Comparison of ENCODE assay signal across 23 cellular contexts in genomic region chr10:64313967-64314366, GRCh38.
DNase-seq lines count a peak whose midpoint lies in the region; ATAC-seq, FAIRE-seq and TF ChIP-seq lines count a peak whose summit lies in the region.
"Had no signal": no experiment of that assay in that cellular context is flagged by ENCODE, and none has a peak within 500 bp of the region (broad histone marks: within the 10 kb centered on the region; RNA-seq: fewer than 3 reads in every experiment).

No MANE protein-coding gene starts in this region.

- no peak overlapping the region for H3K27ac ChIP-seq in right lobe of liver
- no peak overlapping the region for H3K27ac ChIP-seq in HepG2 (ENCODE audit: extremely low read length, insufficient read depth, low read length)
- no peak overlapping the region for H3K27ac ChIP-seq in colonic mucosa
- H3K27ac ChIP-seq: 22Rv1; A549; BLaER1 treated with 17β-estradiol and CSF1 and Interleukin-3, amounts not matched to agents 10 nM and 100 nM; C4-2B had no signal

- H4K20me1 ChIP-seq in HepG2 (ENCODE audit: insufficient read depth, low read length) = no peaks in the 10 kb centered on the region
- H4K20me1 ChIP-seq: BLaER1 treated with 17β-estradiol and CSF1 and Interleukin-3, amounts not matched to agents 10 nM and 100 nM had no signal

- H3K4me2 ChIP-seq in HepG2 (ENCODE audit: low read depth, low read length) = no peak overlapping the region
- H3K4me2 ChIP-seq: A549; BLaER1 treated with 17β-estradiol and CSF1 and Interleukin-3, amounts not matched to agents 10 nM and 100 nM had no signal

- POLR2A ChIA-PET in HepG2 (lab: Yijun Ruan, JAX) = no interaction called here

- no peaks in the 10 kb centered on the region for H3K79me2 ChIP-seq in HepG2 (ENCODE audit: insufficient read depth, low read length)

- TF ChIP-seq RAD21 in HepG2 (CRISPR knock-in tag; IDR thresholded peaks at IDR 0.05) = no peak

- TF ChIP-seq CTCF in right lobe of liver (IDR thresholded peaks at IDR 0.05) (no peak), HepG2 (CRISPR knock-in tag; IDR thresholded peaks at IDR 0.05) (no peak), progenitor cell of endocrine pancreas (IDR thresholded peaks at IDR 0.05; ENCODE audit: unreplicated experiment) (no peak), colonic mucosa (IDR thresholded peaks at IDR 0.05) (no peak)

- CTCF ChIA-PET in HepG2 (lab: Yijun Ruan, JAX; ENCODE audit: low intra/inter-chr PET ratio, low total read pairs) = no interaction called here

- H3K9me3 Mint-ChIP-seq in progenitor cell of endocrine pancreas (ENCODE audit: low read depth) = no peaks in the 10 kb centered on the region

- no TSS peak for BruUV-seq in HepG2 (replicated peaks; lab: Mats Ljungman, UMichigan)

- DNase-seq in right lobe of liver = no peak
- DNase-seq in HepG2 (ENCODE audit: low spot score) = no peak
- no peak for DNase-seq in left lobe of liver (ENCODE audit: low spot score)
- no peak for DNase-seq in progenitor cell of endocrine pancreas (ENCODE audit: low spot score, unreplicated experiment)
- DNase-seq in NCI-H2107 treated with DMSO at 0.1 percent for 48 hours (lab: John Stamatoyannopoulos, UW; ENCODE audit: unreplicated experiment) = no peak
- DNase-seq in colonic mucosa = no peak
- DNase-seq: AML-193; Caco-2; Calu3; CD4-positive, alpha-beta T cell; CD8-positive, alpha-beta T cell; DND-41; EL; GDM1 had no signal

- H3K27ac Mint-ChIP-seq in progenitor cell of endocrine pancreas = peak overlapping the region; percentile 75
- H3K27ac Mint-ChIP-seq: B cell; CD4-positive, alpha-beta T cell; CD8-positive, alpha-beta T cell had no signal

- TF ChIP-seq EP300 in HepG2 (IDR thresholded peaks at IDR 0.05; ENCODE audit: low read depth in 2 of 2, low read length in 2 of 2) = no peak
- no peak for TF ChIP-seq EP300 in HepG2 (CRISPR knock-in tag; IDR thresholded peaks at IDR 0.05; ENCODE audit: borderline replicate concordance)

- intact Hi-C loops in right lobe of liver (cut with DNase I) (no loop called here), HepG2 (cut with micrococcal nuclease; ENCODE audit: unreplicated experiment) (no loop called here), colonic mucosa (cut with DNase I) (no loop called here)

- no peak overlapping the region for H2AFZ ChIP-seq in HepG2 (ENCODE audit: low read length)

- WGBS in right lobe of liver (ENCODE audit: insufficient coverage, low coverage, low lambda C conversion rate, missing lambda C conversion rate) = 39% methylated on average over 2 of the region's 2 CpGs
- 3% methylated on average over 2 of the region's 2 CpGs for WGBS in HepG2 (ENCODE audit: low lambda C conversion rate)

- H3K27me3 Mint-ChIP-seq in progenitor cell of endocrine pancreas = no peaks in the 10 kb centered on the region
- H3K27me3 Mint-ChIP-seq: B cell; CD4-positive, alpha-beta T cell had no signal

- in situ Hi-C loops in HepG2 (cut with HindIII; ENCODE audit: extremely low pct_ligation_motif_present, low pct_unique_long_range_greater_than_20kb) = no loop called here

- H3K4me3 ChIP-seq in right lobe of liver (no peak overlapping the region), HepG2 (replicated peaks in 1 of 3; ENCODE audit: insufficient read depth in 1 of 3, low read depth in 2 of 3, low read length in 3 of 3) (no peak overlapping the region), colonic mucosa (no peak overlapping the region)
- H3K4me3 ChIP-seq: A549; BLaER1 treated with 17β-estradiol and CSF1 and Interleukin-3, amounts not matched to agents 10 nM and 100 nM; GM12878 had no signal

- ATAC-seq in right lobe of liver (peak; percentile 24 to 65 (median 64)), HepG2 (no peak), left lobe of liver (peak; percentile 50)
- ATAC-seq: A549; CD8-positive, alpha-beta T cell; GM12878 had no signal

- no peak overlapping the region for H3K4me3 Mint-ChIP-seq in progenitor cell of endocrine pancreas (ENCODE audit: low read depth)
- H3K4me3 Mint-ChIP-seq: B cell; CD4-positive, alpha-beta T cell; CD8-positive, alpha-beta T cell had no signal

- FAIRE-seq in HepG2 (lab: Jason Lieb, UNC) = no peak
- FAIRE-seq: A549, D721Med, GM12878, GM12892, GM18507 had no signal

- H3K4me1 ChIP-seq in right lobe of liver = peaks cover 0 to 5% (median 0%) of the 10 kb centered on the region in 4 donors
- H3K4me1 ChIP-seq in HepG2 (ENCODE audit: insufficient read depth, low read length) = no peaks in the 10 kb centered on the region
- no peaks in the 10 kb centered on the region for H3K4me1 ChIP-seq in colonic mucosa
- H3K4me1 ChIP-seq: A549; BLaER1 treated with 17β-estradiol and CSF1 and Interleukin-3, amounts not matched to agents 10 nM and 100 nM; Caco-2 had no signal

- no peak overlapping the region for H3K9ac ChIP-seq in HepG2 (ENCODE audit: insufficient read depth, low read depth, low read length)
- H3K9ac ChIP-seq in colonic mucosa (ENCODE audit: low read depth in 2 of 2, low read length in 2 of 2) = no peak overlapping the region
- H3K9ac ChIP-seq: BLaER1 treated with 17β-estradiol and CSF1 and Interleukin-3, amounts not matched to agents 10 nM and 100 nM had no signal

- H3K36me3 ChIP-seq in right lobe of liver (no peaks in the 10 kb centered on the region), HepG2 (replicated peaks in 1 of 2; ENCODE audit: control insufficient read depth in 1 of 2, insufficient read depth in 2 of 2, low read length in 2 of 2) (no peaks in the 10 kb centered on the region), colonic mucosa (no peaks in the 10 kb centered on the region)
- H3K36me3 ChIP-seq: BLaER1 treated with 17β-estradiol and CSF1 and Interleukin-3, amounts not matched to agents 10 nM and 100 nM had no signal

- H3K9me3 ChIP-seq in right lobe of liver = no peaks in the 10 kb centered on the region
- H3K9me3 ChIP-seq in HepG2 (ENCODE audit: low read length) = no peaks in the 10 kb centered on the region
- no peaks in the 10 kb centered on the region for H3K9me3 ChIP-seq in colonic mucosa
- H3K9me3 ChIP-seq: A549; BLaER1 treated with 17β-estradiol and CSF1 and Interleukin-3, amounts not matched to agents 10 nM and 100 nM; Caco-2 had no signal

- H3K27me3 ChIP-seq in right lobe of liver (no peaks in the 10 kb centered on the region), HepG2 (ENCODE audit: control insufficient read depth in 1 of 2, insufficient read depth in 2 of 2, low read length in 2 of 2) (no peaks in the 10 kb centered on the region), colonic mucosa (no peaks in the 10 kb centered on the region)
- H3K27me3 ChIP-seq: BLaER1 treated with 17β-estradiol and CSF1 and Interleukin-3, amounts not matched to agents 10 nM and 100 nM had no signal

- no peak for TF ChIP-seq POLR2A in right lobe of liver (IDR thresholded peaks at IDR 0.05)
- no peak for TF ChIP-seq POLR2A in HepG2 (IDR thresholded peaks at IDR 0.05; ENCODE audit: insufficient read depth in 1 of 2, low read depth in 2 of 2, low read length in 2 of 2)

- no peaks in the 10 kb centered on the region for H3K36me3 Mint-ChIP-seq in progenitor cell of endocrine pancreas (ENCODE audit: insufficient read depth)
- H3K36me3 Mint-ChIP-seq: CD8-positive, alpha-beta T cell had no signal

- H3K4me1 Mint-ChIP-seq in progenitor cell of endocrine pancreas (ENCODE audit: low read depth) = peaks cover 7% of the 10 kb centered on the region
- H3K4me1 Mint-ChIP-seq: B cell had no signal

TF ChIP-seq in HepG2, 621 proteins besides CTCF, POLR2A, EP300 and RAD21:
- TF ChIP-seq GATAD2A (CRISPR knock-in tag; IDR thresholded peaks at IDR 0.05) = no peak
- TF ChIP-seq NFIC (IDR thresholded peaks at IDR 0.05; ENCODE audit: low read length) = no peak
- no peak for TF ChIP-seq BCL6 (CRISPR knock-in tag; IDR thresholded peaks at IDR 0.05)
- no peak for TF ChIP-seq ZBTB37 (CRISPR knock-in tag; IDR thresholded peaks at IDR 0.05)
- TF ChIP-seq ZNF776 (CRISPR knock-in tag; IDR thresholded peaks at IDR 0.05) = no peak
- no peak for TF ChIP-seq ZNF264 (CRISPR knock-in tag; IDR thresholded peaks at IDR 0.05)
- no peak for TF ChIP-seq HNRNPUL1 (IDR thresholded peaks at IDR 0.05; ENCODE audit: low read depth, low read length)
- no peak for TF ChIP-seq ZNF501 (CRISPR knock-in tag; IDR thresholded peaks at IDR 0.05)
- no peak for TF ChIP-seq FOXJ3 (CRISPR knock-in tag; IDR thresholded peaks at IDR 0.05; ENCODE audit: borderline replicate concordance)
- no peak for TF ChIP-seq ZSCAN12 (CRISPR knock-in tag; IDR thresholded peaks at IDR 0.05)
- TF ChIP-seq CENPX (CRISPR knock-in tag; IDR thresholded peaks at IDR 0.05) = no peak
- TF ChIP-seq BCL3 (CRISPR knock-in tag; IDR thresholded peaks at IDR 0.05) = no peak
